In genomic region chr2:177262137-177262536, GRCh38 we compare ENCODE assay signal across 8 cellular contexts. TPM values are rescaled to one million over a fixed set of nuclear protein-coding genes. Genes with fewer than 3 reads are reported as not detected.
DNase-seq lines count a peak whose midpoint lies in the region; ATAC-seq and TF ChIP-seq lines count a peak whose summit lies in the region.

No MANE protein-coding gene starts in this region.

- H3K27ac ChIP-seq in stomach, result peak overlapping the region in 4 of 5 donors; percentile 98 to 100 (median 99)

- H3K4me3 ChIP-seq in WI38 (ENCODE audit: low read depth, low read length) (peak overlapping the region; percentile 89), stomach (peak overlapping the region; percentile 68 to 99 (median 82))

- no peaks in the 10 kb centered on the region for H3K9me3 ChIP-seq in stomach

- peaks cover 51 to 72% (median 63%) of the 10 kb centered on the region in 4 donors for H3K4me1 ChIP-seq in stomach

- no peak for ATAC-seq in HG02852 (IDR thresholded peaks at IDR 0.05; ENCODE audit: unreplicated experiment)

- 2 to 11% (median 5%) methylated on average over 1 of the region's 1 CpG for WGBS in stomach, 5 donors

- H3K27me3 Mint-ChIP-seq in glutamatergic neuron (ENCODE audit: unreplicated experiment), result peaks cover 6% of the 10 kb centered on the region

- H3K4me1 Mint-ChIP-seq in glutamatergic neuron (ENCODE audit: low read depth, unreplicated experiment), result peaks cover 27% of the 10 kb centered on the region

- TF ChIP-seq POLR2A in stomach (IDR thresholded peaks at IDR 0.05), result no peak

- TF ChIP-seq EP300 in stomach (IDR thresholded peaks at IDR 0.05), result no peak

- peaks cover 12% of the 10 kb centered on the region for H3K9me3 Mint-ChIP-seq in glutamatergic neuron (ENCODE audit: unreplicated experiment)

- H3K36me3 ChIP-seq in stomach, result no peaks in the 10 kb centered on the region

- peak overlapping the region; percentile 20 for H3K27ac Mint-ChIP-seq in glutamatergic neuron (ENCODE audit: unreplicated experiment)

- intact Hi-C loops in stomach (cut with DNase I; ENCODE audit: low total_unique reads), result loop anchor here (5.0 kb wide), 1 partner anchor 50 kb away; the partner anchor contains the start of gene HNRNPA3

- TF ChIP-seq CTCF in WI38 (IDR thresholded peaks at IDR 0.05; ENCODE audit: low read depth, low read length), result no peak
- no peak for TF ChIP-seq CTCF in glutamatergic neuron (IDR thresholded peaks at IDR 0.05; ENCODE audit: partially characterized antibody, unreplicated experiment)
- TF ChIP-seq CTCF in stomach (IDR thresholded peaks at IDR 0.05), result no peak

- peak overlapping the region; percentile 92 for H3K4me3 Mint-ChIP-seq in glutamatergic neuron (ENCODE audit: unreplicated experiment)

- H3K36me3 Mint-ChIP-seq in glutamatergic neuron (ENCODE audit: unreplicated experiment), result peaks cover 4% of the 10 kb centered on the region

- no peaks in the 10 kb centered on the region for H3K27me3 ChIP-seq in stomach

- peak; percentile 34 for DNase-seq in SIG-M5 treated with dmso at 0.1 percent for 504 hours (lab: John Stamatoyannopoulos, UW; ENCODE audit: unreplicated experiment)
- DNase-seq in SIG-M5 (lab: John Stamatoyannopoulos, UW), result no peak
- DNase-seq in glutamatergic neuron, result no peak
- DNase-seq in stomach, result no peak
- DNase-seq in DMS153 (lab: John Stamatoyannopoulos, UW), result no peak
- DNase-seq in NCI-H345 (lab: John Stamatoyannopoulos, UW), result no peak

RNA-seq across cellular contexts. Expression of gene NFE2L2, which starts 2.4 kb away (rescaled TPM):
- total RNA-seq in glutamatergic neuron (ENCODE audit: unreplicated experiment) (51.4 TPM), stomach (100 to 1,000 TPM in 4 of 5 donors, 10 to 100 TPM in 1; 37.1 to 223 (median 101) TPM)
- 100 to 1,000 TPM in 2 of 3 donors, 10 to 100 TPM in 1; 84.6 to 144 (median 123) TPM for polyA plus RNA-seq in stomach

RNA-seq across cellular contexts. Expression of gene HNRNPA3, which starts 49.5 kb away (rescaled TPM):
- total RNA-seq in glutamatergic neuron (ENCODE audit: unreplicated experiment) (251 TPM), stomach (100 to 1,000 TPM in 1 of 5 donors, 10 to 100 TPM in 4; 22.6 to 178 (median 54.3) TPM)
- polyA plus RNA-seq in stomach, result 100 to 1,000 TPM; 116 to 187 (median 144) TPM
